Comparison of ENCODE assay signal across 11 cellular contexts in genomic region chr3:159902531-159903314, GRCh38.
A peak's percentile ranks its signal among the peaks of the same experiment; 100 is the strongest.
DNase-seq lines count a peak whose midpoint lies in the region; ATAC-seq and FAIRE-seq lines count a peak whose summit lies in the region.
"Had no signal": no experiment of that assay in that cellular context is flagged by ENCODE, and none has a peak within 500 bp of the region (broad histone marks: within the 10 kb centered on the region; RNA-seq: fewer than 3 reads in every experiment).

No MANE protein-coding gene starts in this region.

- no peak overlapping the region for H3K27ac Mint-ChIP-seq in stimulated activated effector memory CD8-positive, alpha-beta T cell treated with anti-CD3 and anti-CD28 coated beads, Interleukin-12 subunit alpha, Interleukin-12 subunit beta, amount 100 ng/mL, for 72 hours
- H3K27ac Mint-ChIP-seq: neural progenitor cell had no signal

- no peaks in the 10 kb centered on the region for H3K4me1 Mint-ChIP-seq in stimulated activated effector memory CD8-positive, alpha-beta T cell treated with anti-CD3 and anti-CD28 coated beads, Interleukin-12 subunit alpha, Interleukin-12 subunit beta, amount 100 ng/mL, for 72 hours

- H3K4ac ChIP-seq in mesenchymal stem cell (ENCODE audit: low read depth in 1 of 2, low read length in 2 of 2): peak overlapping the region in 1 of 2 experiments; percentile 24

- no peak overlapping the region for H2BK12ac ChIP-seq in mesenchymal stem cell (ENCODE audit: low read length in 2 of 2)

- H2AFZ ChIP-seq in mesenchymal stem cell (ENCODE audit: low read depth, low read length): no peak overlapping the region
- H2AFZ ChIP-seq: hepatocyte, neural progenitor cell had no signal

- H3K9me3 Mint-ChIP-seq in stimulated activated effector memory CD8-positive, alpha-beta T cell treated with anti-CD3 and anti-CD28 coated beads, Interleukin-12 subunit alpha, Interleukin-12 subunit beta, amount 100 ng/mL, for 72 hours: peaks cover 4% of the 10 kb centered on the region
- H3K9me3 Mint-ChIP-seq: neural progenitor cell had no signal

- WGBS in mesenchymal stem cell: 77% methylated on average over 7 of the region's 8 CpGs
- WGBS in small intestine, 3 donors: 65 to 73% (median 66%) methylated on average over 8 of the region's 8 CpGs

- H2BK15ac ChIP-seq in mesenchymal stem cell (ENCODE audit: low read depth, poor library complexity, severe bottlenecking): no peak overlapping the region

- no peak overlapping the region for H3K4me3 Mint-ChIP-seq in stimulated activated effector memory CD8-positive, alpha-beta T cell treated with anti-CD3 and anti-CD28 coated beads, Interleukin-12 subunit alpha, Interleukin-12 subunit beta, amount 100 ng/mL, for 72 hours
- H3K4me3 Mint-ChIP-seq: neural progenitor cell had no signal

- H3K36me3 Mint-ChIP-seq in stimulated activated effector memory CD8-positive, alpha-beta T cell treated with anti-CD3 and anti-CD28 coated beads, Interleukin-12 subunit alpha, Interleukin-12 subunit beta, amount 100 ng/mL, for 72 hours: no peaks in the 10 kb centered on the region

- H3K4me1 ChIP-seq in mesenchymal stem cell (ENCODE audit: control insufficient read depth, insufficient read depth, low read depth, low read length): peaks cover 6% of the 10 kb centered on the region
- H3K4me1 ChIP-seq in small intestine (ENCODE audit: control insufficient read depth in 2 of 2, insufficient read depth in 1 of 2, low read depth in 1 of 2, low read length in 1 of 2): no peaks in the 10 kb centered on the region

- H3K9ac ChIP-seq in mesenchymal stem cell (ENCODE audit: low read length): no peak overlapping the region
- H3K9ac ChIP-seq: neural progenitor cell had no signal

- H3K79me1 ChIP-seq in mesenchymal stem cell (replicated peaks; ENCODE audit: low read length, poor library complexity, severe bottlenecking): peaks cover 1% of the 10 kb centered on the region

- H3K9me3 ChIP-seq in mesenchymal stem cell (ENCODE audit: control insufficient read depth, low read length): no peaks in the 10 kb centered on the region
- no peaks in the 10 kb centered on the region for H3K9me3 ChIP-seq in small intestine (ENCODE audit: control insufficient read depth, low read depth)

- no peak overlapping the region for H3K23ac ChIP-seq in mesenchymal stem cell (ENCODE audit: low read length in 2 of 2)

- H4K91ac ChIP-seq in mesenchymal stem cell (ENCODE audit: low read length): peak overlapping the region; percentile 14

- H3K36me3 ChIP-seq in mesenchymal stem cell (ENCODE audit: control insufficient read depth in 1 of 2, insufficient read depth in 2 of 2, low read depth in 1 of 2, low read length in 2 of 2) (peaks cover 3 to 4% of the 10 kb centered on the region in 2 experiments), small intestine (ENCODE audit: control insufficient read depth in 2 of 2, insufficient read depth in 2 of 2, low read length in 2 of 2) (no peaks in the 10 kb centered on the region)

- H4K8ac ChIP-seq in mesenchymal stem cell (ENCODE audit: low read length): no peak overlapping the region

- peak overlapping the region in 1 of 2 experiments; percentile 59 for H3K18ac ChIP-seq in mesenchymal stem cell (ENCODE audit: low read depth in 1 of 2, low read length in 2 of 2)

- no peak overlapping the region for H3K4me2 ChIP-seq in mesenchymal stem cell (ENCODE audit: low read length, poor library complexity, severe bottlenecking)
- H3K4me2 ChIP-seq: hepatocyte, neural progenitor cell had no signal

- no peak for DNase-seq in mesenchymal stem cell
- DNase-seq in small intestine: no peak
- no peak for DNase-seq in DMS53 (lab: John Stamatoyannopoulos, UW)
- DNase-seq in stimulated activated effector memory CD8-positive, alpha-beta T cell treated with anti-CD3 and anti-CD28 coated beads, Interleukin-12 subunit alpha, Interleukin-12 subunit beta, amount 100 ng/mL, for 72 hours (ENCODE audit: low spot score in 2 of 2): no peak
- DNase-seq in ecto neural progenitor cell (ENCODE audit: low spot score): no peak
- DNase-seq: DND-41 had no signal

- H2BK5ac ChIP-seq in mesenchymal stem cell (ENCODE audit: low read depth, low read length, poor library complexity, severe bottlenecking): no peak overlapping the region

- ATAC-seq in GM18873 (IDR thresholded peaks at IDR 0.05; ENCODE audit: low FRiP score, unreplicated experiment) (peak; percentile 68), GM21717 (IDR thresholded peaks at IDR 0.05; ENCODE audit: unreplicated experiment) (peak; percentile 78), HG03280 (IDR thresholded peaks at IDR 0.05; ENCODE audit: unreplicated experiment) (peak; percentile 62)
- no peak for ATAC-seq in stimulated activated effector memory CD8-positive, alpha-beta T cell treated with anti-CD3 and anti-CD28 coated beads, Interleukin-12 subunit alpha, Interleukin-12 subunit beta, amount 100 ng/mL, for 72 hours

- H3K27me3 ChIP-seq in mesenchymal stem cell (ENCODE audit: control insufficient read depth in 1 of 2, insufficient read depth in 1 of 2, low read length in 2 of 2): no peaks in the 10 kb centered on the region
- no peaks in the 10 kb centered on the region for H3K27me3 ChIP-seq in small intestine (ENCODE audit: control insufficient read depth in 2 of 2, insufficient read depth in 2 of 2, low read length in 2 of 2)
- H3K27me3 ChIP-seq: hepatocyte, neural progenitor cell had no signal

- H2BK120ac ChIP-seq in mesenchymal stem cell (ENCODE audit: low read depth, low read length): no peak overlapping the region

- H3K14ac ChIP-seq in mesenchymal stem cell (ENCODE audit: low read length in 2 of 2): no peak overlapping the region

- no peak overlapping the region for H3K27ac ChIP-seq in mesenchymal stem cell (ENCODE audit: low read length, poor library complexity, severe bottlenecking)
- H3K27ac ChIP-seq in small intestine (ENCODE audit: low read depth in 1 of 2, low read length in 1 of 2): no peak overlapping the region
- H3K27ac ChIP-seq: hepatocyte, neural progenitor cell had no signal

- no peak for FAIRE-seq in small intestine (lab: Jason Lieb, UNC)

- H3K4me3 ChIP-seq in mesenchymal stem cell (ENCODE audit: insufficient read depth in 1 of 2, low read depth in 1 of 2, low read length in 2 of 2) (no peak overlapping the region), small intestine (ENCODE audit: low read depth in 1 of 2, low read length in 2 of 2) (no peak overlapping the region)
- H3K4me3 ChIP-seq: hepatocyte, neural progenitor cell had no signal

- H2AK5ac ChIP-seq in mesenchymal stem cell (ENCODE audit: low read length, severe bottlenecking): no peak overlapping the region
